Comparison of ENCODE assay signal across 8 cellular contexts in the genomic region with DNA sequence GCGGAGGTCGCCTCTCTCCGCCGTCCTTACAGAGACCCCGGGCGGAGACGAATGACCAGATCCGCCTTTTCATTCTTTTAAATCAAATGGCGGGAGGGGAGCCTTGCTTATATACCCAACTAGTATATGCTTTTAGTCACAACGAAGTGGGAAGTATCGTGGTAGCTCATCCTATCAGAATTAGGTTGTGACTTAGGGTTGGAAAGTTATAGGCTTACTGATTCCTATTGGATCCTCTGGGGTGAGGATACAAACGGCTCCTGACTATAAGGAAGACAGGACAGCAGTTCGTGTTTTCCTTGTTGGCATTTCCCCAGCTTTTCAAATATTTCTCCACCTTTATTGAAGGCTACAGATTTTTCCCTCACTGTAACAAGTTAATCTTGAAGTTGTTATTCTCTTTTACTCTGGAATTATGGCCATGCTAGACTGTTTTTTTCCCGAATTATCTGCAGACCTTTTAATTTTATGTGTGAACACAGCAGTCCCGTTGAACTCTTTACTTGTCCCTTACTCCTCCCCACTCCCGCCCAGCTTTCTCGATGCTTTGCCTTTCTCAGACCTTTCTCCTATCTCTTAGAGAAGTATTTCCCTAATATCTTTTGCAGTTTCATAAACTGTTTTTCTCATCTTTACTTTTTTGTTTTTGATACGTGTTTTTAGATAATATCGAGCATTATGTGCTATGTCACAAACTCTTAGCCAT. TPM values are rescaled to one million over a fixed set of nuclear protein-coding genes. Genes with fewer than 3 reads are reported as not detected.
DNase-seq lines count a peak whose midpoint lies in the region; ATAC-seq, FAIRE-seq and TF ChIP-seq lines count a peak whose summit lies in the region.

No MANE protein-coding gene starts in this region.

- H3K36me3 Mint-ChIP-seq in activated CD4-positive, alpha-beta T cell treated with anti-CD3 and anti-CD28 coated beads, Interleukin-2, amount 10 ng/mL, durations not matched to agents 7 days and 5 days (ENCODE audit: low read depth) = peaks cover 32% of the 10 kb centered on the region
- peaks cover 14% of the 10 kb centered on the region for H3K36me3 Mint-ChIP-seq in stimulated activated naive CD8-positive, alpha-beta T cell treated with anti-CD3 and anti-CD28 coated beads, Interleukin-15, Interleukin-2, amounts not matched to agents 100 ng/mL and 50 ng/mL, for 24 hours (ENCODE audit: low read depth)

- H3K9me3 Mint-ChIP-seq in activated CD4-positive, alpha-beta T cell treated with anti-CD3 and anti-CD28 coated beads, Interleukin-2, amount 10 ng/mL, durations not matched to agents 7 days and 5 days = peaks cover 4% of the 10 kb centered on the region
- H3K9me3 Mint-ChIP-seq in stimulated activated naive CD8-positive, alpha-beta T cell treated with anti-CD3 and anti-CD28 coated beads, Interleukin-15, Interleukin-2, amounts not matched to agents 100 ng/mL and 50 ng/mL, for 24 hours = no peaks in the 10 kb centered on the region

- no peaks in the 10 kb centered on the region for H3K27me3 ChIP-seq in brain microvascular endothelial cell (replicated peaks)

- no peaks in the 10 kb centered on the region for H3K27me3 Mint-ChIP-seq in activated CD4-positive, alpha-beta T cell treated with anti-CD3 and anti-CD28 coated beads, Interleukin-2, amount 10 ng/mL, durations not matched to agents 7 days and 5 days
- H3K27me3 Mint-ChIP-seq in stimulated activated naive CD8-positive, alpha-beta T cell treated with anti-CD3 and anti-CD28 coated beads, Interleukin-15, Interleukin-2, amounts not matched to agents 100 ng/mL and 50 ng/mL, for 24 hours = no peaks in the 10 kb centered on the region

- peaks cover 57% of the 10 kb centered on the region for H3K4me1 Mint-ChIP-seq in activated CD4-positive, alpha-beta T cell treated with anti-CD3 and anti-CD28 coated beads, Interleukin-2, amount 10 ng/mL, durations not matched to agents 7 days and 5 days
- H3K4me1 Mint-ChIP-seq in stimulated activated naive CD8-positive, alpha-beta T cell treated with anti-CD3 and anti-CD28 coated beads, Interleukin-15, Interleukin-2, amounts not matched to agents 100 ng/mL and 50 ng/mL, for 24 hours (ENCODE audit: low read depth) = peaks cover 55% of the 10 kb centered on the region

- H3K4me3 Mint-ChIP-seq in activated CD4-positive, alpha-beta T cell treated with anti-CD3 and anti-CD28 coated beads, Interleukin-2, amount 10 ng/mL, durations not matched to agents 7 days and 5 days = peak overlapping the region; percentile 100
- peak overlapping the region; percentile 99 for H3K4me3 Mint-ChIP-seq in stimulated activated naive CD8-positive, alpha-beta T cell treated with anti-CD3 and anti-CD28 coated beads, Interleukin-15, Interleukin-2, amounts not matched to agents 100 ng/mL and 50 ng/mL, for 24 hours

- TF ChIP-seq CTCF in brain microvascular endothelial cell (IDR thresholded peaks at IDR 0.05; ENCODE audit: low read depth, low read length, missing control alignments) = no peak
- TF ChIP-seq CTCF in kidney (IDR thresholded peaks at IDR 0.05; ENCODE audit: borderline replicate concordance, extremely low read depth, insufficient read depth) = no peak

- no peak for DNase-seq in activated CD4-positive, alpha-beta T cell treated with anti-CD3 and anti-CD28 coated beads, Interleukin-2, amount 10 ng/mL, durations not matched to agents 7 days and 5 days
- DNase-seq in activated CD4-positive, alpha-beta T cell treated with anti-CD3 and anti-CD28 coated beads for 1 hour = no peak
- DNase-seq in NCI-H345 treated with DMSO at 0.1 percent for 48 hours (lab: John Stamatoyannopoulos, UW; ENCODE audit: unreplicated experiment) = peak; percentile 10
- DNase-seq in brain microvascular endothelial cell = peak; percentile 56
- no peak for DNase-seq in kidney
- no peak for DNase-seq in stimulated activated CD4-positive, alpha-beta T cell treated with anti-CD3 and anti-CD28 coated beads, Interleukin-4, amount 100 ng/mL, for 1 hour

- H3K27ac Mint-ChIP-seq in activated CD4-positive, alpha-beta T cell treated with anti-CD3 and anti-CD28 coated beads, Interleukin-2, amount 10 ng/mL, durations not matched to agents 7 days and 5 days = peak overlapping the region; percentile 100
- peak overlapping the region; percentile 99 for H3K27ac Mint-ChIP-seq in stimulated activated naive CD8-positive, alpha-beta T cell treated with anti-CD3 and anti-CD28 coated beads, Interleukin-15, Interleukin-2, amounts not matched to agents 100 ng/mL and 50 ng/mL, for 24 hours

- H3K36me3 ChIP-seq in brain microvascular endothelial cell (replicated peaks) (no peaks in the 10 kb centered on the region), kidney (ENCODE audit: control insufficient read depth in 1 of 2, insufficient read depth in 2 of 2, low read length in 2 of 2) (no peaks in the 10 kb centered on the region)

- peak overlapping the region; percentile 94 for H3K9ac ChIP-seq in kidney (ENCODE audit: low read length in 2 of 2)

- FAIRE-seq in kidney (lab: Jason Lieb, UNC) = no peak

- H3K4me3 ChIP-seq in brain microvascular endothelial cell (ENCODE audit: low read depth, low read length) (peak overlapping the region; percentile 93), kidney (ENCODE audit: low read length in 2 of 2) (peak overlapping the region; percentile 88 to 91)

- CTCF ChIA-PET in activated CD4-positive, alpha-beta T cell treated with anti-CD3 and anti-CD28 coated beads, Interleukin-2, amount 10 ng/mL, durations not matched to agents 7 days and 5 days (lab: Charles Lee) = no interaction called here

- POLR2A ChIA-PET in activated CD4-positive, alpha-beta T cell treated with anti-CD3 and anti-CD28 coated beads, Interleukin-2, amount 10 ng/mL, durations not matched to agents 7 days and 5 days (lab: Charles Lee) = no interaction called here

- peaks cover 3 to 7% of the 10 kb centered on the region in 2 donors for H3K4me1 ChIP-seq in kidney (ENCODE audit: control insufficient read depth in 1 of 2, insufficient read depth in 1 of 2, low read depth in 1 of 2, low read length in 2 of 2)

- intact Hi-C loops in kidney (cut with DNase I) = no loop called here

- ATAC-seq in HG02759 (IDR thresholded peaks at IDR 0.05; ENCODE audit: unreplicated experiment) = peak; percentile 10

- H3K27ac ChIP-seq in brain microvascular endothelial cell = peak overlapping the region; percentile 99
- H3K27ac ChIP-seq in kidney (ENCODE audit: low read depth in 2 of 2, low read length in 2 of 2) = peak overlapping the region; percentile 98 to 100

- no peaks in the 10 kb centered on the region for H3K9me3 ChIP-seq in kidney (ENCODE audit: control insufficient read depth in 1 of 2, low read length in 2 of 2)

- in situ Hi-C loops in brain microvascular endothelial cell (cut with HindIII; ENCODE audit: low pct_ligation_motif_present, low sequenced_read_pairs) = no loop called here

RNA-seq across cellular contexts. Expression of a gene that starts 0.6 kb away (rescaled TPM):
- 10 to 100 TPM; 21.7 to 24.2 TPM for total RNA-seq in activated CD4-positive, alpha-beta T cell treated with anti-CD3 and anti-CD28 coated beads, Interleukin-2, amount 10 ng/mL, durations not matched to agents 7 days and 5 days
- total RNA-seq in kidney = 14.7 TPM
- polyA plus RNA-seq in kidney (ENCODE audit: insufficient read depth, low read depth, low replicate concordance) = 5.0 TPM

RNA-seq across cellular contexts. Expression of a gene that starts 0.9 kb away (rescaled TPM):
- total RNA-seq in activated CD4-positive, alpha-beta T cell treated with anti-CD3 and anti-CD28 coated beads, Interleukin-2, amount 10 ng/mL, durations not matched to agents 7 days and 5 days = 10 to 100 TPM; 19.8 to 22.0 TPM
- total RNA-seq in kidney = 35.3 TPM
- 36.3 TPM for polyA plus RNA-seq in kidney (ENCODE audit: insufficient read depth, low read depth, low replicate concordance)

Comparison
In these comparisons a context has a peak if more than half of its experiments do, and no peak if none do; other contexts are left out.
1. DNase-seq: peak in NCI-H345 treated with DMSO at 0.1 percent for 48 hours (single experiment) and brain microvascular endothelial cell (single experiment); none in activated CD4-positive, alpha-beta T cell treated with anti-CD3 and anti-CD28 coated beads, Interleukin-2, amount 10 ng/mL, durations not matched to agents 7 days and 5 days (single experiment), activated CD4-positive, alpha-beta T cell treated with anti-CD3 and anti-CD28 coated beads for 1 hour (single experiment), kidney (single experiment) and stimulated activated CD4-positive, alpha-beta T cell treated with anti-CD3 and anti-CD28 coated beads, Interleukin-4, amount 100 ng/mL, for 1 hour (single experiment).